Comparison of ENCODE assay signal across 9 cellular contexts in the genomic region with DNA sequence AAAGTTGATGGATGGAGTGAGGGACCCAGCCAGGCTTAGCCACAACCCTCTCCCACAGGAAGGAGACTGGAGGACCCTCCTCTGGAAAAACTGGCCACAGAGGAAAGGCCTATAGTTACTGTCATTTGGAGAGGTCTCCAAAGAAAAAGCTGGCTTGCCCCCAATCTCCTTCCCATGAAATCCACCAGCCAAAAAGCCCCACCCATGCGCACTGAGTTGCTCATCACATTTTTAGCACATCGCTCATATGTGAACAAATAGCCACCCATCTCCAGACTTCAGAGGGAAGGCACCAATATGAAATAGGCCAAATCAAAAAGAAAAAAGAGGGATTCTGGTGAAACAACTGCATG. TPM values are rescaled to one million over a fixed set of nuclear protein-coding genes. Genes with fewer than 3 reads are reported as not detected.
DNase-seq lines count a peak whose midpoint lies in the region; ATAC-seq and TF ChIP-seq lines count a peak whose summit lies in the region.
"Had no signal": no experiment of that assay in that cellular context is flagged by ENCODE, and none has a peak within 500 bp of the region (broad histone marks: within the 10 kb centered on the region; RNA-seq: fewer than 3 reads in every experiment).

No MANE protein-coding gene starts in this region.

- peaks cover 11% of the 10 kb centered on the region for H3K4me1 ChIP-seq in osteoblast (ENCODE audit: insufficient read depth, low read length)

- H3K4me2 ChIP-seq in osteoblast (ENCODE audit: insufficient read depth, low read length), result peak overlapping the region; percentile 25

- peak; percentile 89 for DNase-seq in EL
- DNase-seq in RKO (ENCODE audit: low spot score), result peak; percentile 19
- peak; percentile 87 for DNase-seq in fibroblast of peridontal ligament (ENCODE audit: extremely low read depth)
- peak; percentile 82 for DNase-seq in osteoblast (ENCODE audit: insufficient read length, low spot score, missing footprints)
- DNase-seq in central memory CD4-positive, alpha-beta T cell, result no peak
- no peak for DNase-seq in globus pallidus (ENCODE audit: low spot score)
- DNase-seq: NCI-H187 treated with DMSO at 0.1 percent for 48 hours had no signal

- no peaks in the 10 kb centered on the region for H3K9me3 ChIP-seq in osteoblast (ENCODE audit: low read depth, low read length)

- no peaks in the 10 kb centered on the region for H4K20me1 ChIP-seq in osteoblast (ENCODE audit: insufficient read depth, low read length)

- no peaks in the 10 kb centered on the region for H3K27me3 ChIP-seq in osteoblast (ENCODE audit: insufficient read depth, low read length)

- no peak for TF ChIP-seq CTCF in osteoblast (IDR thresholded peaks at IDR 0.05; ENCODE audit: extremely low read depth, low read depth, low read length)

- ATAC-seq in GM21737 (IDR thresholded peaks at IDR 0.05; ENCODE audit: unreplicated experiment), result no peak
- no peak for ATAC-seq in GM18511 (IDR thresholded peaks at IDR 0.05; ENCODE audit: unreplicated experiment)

- H2AFZ ChIP-seq in osteoblast (ENCODE audit: low read length), result peak overlapping the region; percentile 9

- no peak overlapping the region for H3K4me3 ChIP-seq in osteoblast (ENCODE audit: insufficient read depth, low read length)

- H3K79me2 ChIP-seq in osteoblast (ENCODE audit: insufficient read depth, low read length), result no peaks in the 10 kb centered on the region

- peaks cover 2% of the 10 kb centered on the region for H3K36me3 ChIP-seq in osteoblast (ENCODE audit: insufficient read depth, low read length)

- peak overlapping the region; percentile 53 for H3K27ac ChIP-seq in osteoblast (ENCODE audit: low read depth, low read length)

RNA-seq across cellular contexts. Expression of gene QSOX1, which starts 36.9 kb away (rescaled TPM):
- 270 and 373 TPM in 2 replicates for total RNA-seq in osteoblast

Comparison
In these comparisons a context has a peak if more than half of its experiments do, and no peak if none do; other contexts are left out.
1. DNase-seq: peak in EL (single experiment), RKO (single experiment), fibroblast of peridontal ligament (single experiment) and osteoblast (single experiment); none in central memory CD4-positive, alpha-beta T cell (single experiment) and globus pallidus (single experiment).